ENCODE assay signal across 8 cellular contexts in the genomic region with DNA sequence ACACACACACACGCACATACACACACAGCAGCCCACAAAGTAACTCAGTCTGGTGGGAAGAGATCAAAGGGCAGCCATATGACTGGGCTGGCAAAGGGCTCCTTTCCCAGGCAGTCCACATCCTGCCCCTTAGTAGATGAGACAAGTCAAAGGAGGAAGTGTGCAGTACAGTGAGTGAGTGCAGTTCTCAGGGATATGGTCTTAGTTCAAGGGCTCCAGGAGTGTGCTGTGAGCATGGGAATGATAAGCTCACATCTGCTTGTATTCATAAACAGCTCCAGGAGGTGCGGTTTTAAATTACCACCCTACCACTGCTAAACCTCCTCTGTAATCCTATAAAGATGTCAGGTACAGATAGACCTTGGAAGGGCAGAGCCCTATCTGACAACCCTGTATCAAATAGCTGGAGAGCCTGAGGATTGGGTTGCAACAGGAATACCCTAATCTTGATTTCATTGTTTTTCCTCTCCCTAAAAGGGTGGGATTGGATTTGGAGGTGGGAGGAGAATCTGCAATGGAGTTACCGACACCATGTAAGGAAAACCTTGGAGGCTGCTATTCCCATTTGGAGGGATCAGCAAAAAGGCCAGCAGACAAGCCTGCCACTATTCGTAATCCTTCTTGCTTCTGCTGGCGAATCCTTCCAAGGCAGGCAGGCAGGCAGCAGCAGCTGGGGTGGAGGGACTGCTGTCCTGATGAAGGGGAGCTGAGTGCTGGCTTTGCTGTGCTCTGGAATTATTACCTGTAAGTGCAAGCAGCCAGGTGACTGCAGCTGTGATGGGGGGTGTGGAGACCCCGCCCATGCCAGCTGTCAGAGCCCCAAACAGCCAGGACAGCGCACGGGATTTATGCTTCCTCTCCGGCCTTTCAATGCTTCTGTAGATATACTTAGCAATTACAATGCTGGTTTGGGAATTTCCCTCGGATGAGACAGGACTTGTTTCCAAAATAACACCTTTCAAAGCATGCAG.
DNase-seq lines count a peak whose midpoint lies in the region; ATAC-seq and TF ChIP-seq lines count a peak whose summit lies in the region.

No MANE protein-coding gene starts in this region.

- H3K14ac ChIP-seq in neuronal stem cell (ENCODE audit: low read length) = no peak overlapping the region

- ATAC-seq in HG03457 (IDR thresholded peaks at IDR 0.05; ENCODE audit: unreplicated experiment) = no peak

- no peak for TF ChIP-seq CTCF in fibroblast of the aortic adventitia (IDR thresholded peaks at IDR 0.05; ENCODE audit: insufficient read depth, low read length)
- TF ChIP-seq CTCF in sigmoid colon (IDR thresholded peaks at IDR 0.05) = no peak
- TF ChIP-seq CTCF in suprapubic skin (IDR thresholded peaks at IDR 0.05) = no peak

- no peak for TF ChIP-seq POLR2A in sigmoid colon (IDR thresholded peaks at IDR 0.05)
- no peak for TF ChIP-seq POLR2A in suprapubic skin (IDR thresholded peaks at IDR 0.05)

- H2AFZ ChIP-seq in neuronal stem cell (ENCODE audit: low read length) = no peak overlapping the region

- H3K36me3 ChIP-seq in sigmoid colon (no peaks in the 10 kb centered on the region), neuronal stem cell (replicated peaks in 1 of 2; ENCODE audit: control insufficient read depth in 2 of 2, insufficient read depth in 2 of 2, low read length in 2 of 2) (no peaks in the 10 kb centered on the region), suprapubic skin (no peaks in the 10 kb centered on the region)

- H3K4me1 ChIP-seq in sigmoid colon (peaks cover 0 to 38% (median 30%) of the 10 kb centered on the region in 4 donors), neuronal stem cell (ENCODE audit: control insufficient read depth in 2 of 2, insufficient read depth in 1 of 2, low read depth in 1 of 2, low read length in 2 of 2) (peaks cover 14 to 16% of the 10 kb centered on the region in 2 donors), suprapubic skin (peaks cover 10% of the 10 kb centered on the region)

- no peak overlapping the region for H4K8ac ChIP-seq in neuronal stem cell (ENCODE audit: low read depth, low read length)

- H3K4ac ChIP-seq in neuronal stem cell (ENCODE audit: low read length) = no peak overlapping the region

- WGBS in sigmoid colon, 2 donors = 20 to 46% methylated on average over 10 of the region's 10 CpGs
- no CpG with 5 or more reads among the region's 10 CpGs for WGBS in neuronal stem cell (ENCODE audit: extremely low coverage in 2 of 2, insufficient read length in 2 of 2, insufficient replicate concordance in 1 of 2), 2 donors
- 39% methylated on average over 10 of the region's 10 CpGs for WGBS in suprapubic skin

- no peak overlapping the region for H3K9ac ChIP-seq in neuronal stem cell (ENCODE audit: low read depth, low read length, poor library complexity)

- H2BK120ac ChIP-seq in neuronal stem cell (ENCODE audit: low read depth, low read length) = no peak overlapping the region

- H2BK15ac ChIP-seq in neuronal stem cell (ENCODE audit: low read length) = no peak overlapping the region

- H3K9me3 ChIP-seq in sigmoid colon (no peaks in the 10 kb centered on the region), neuronal stem cell (replicated peaks in 1 of 2; ENCODE audit: control insufficient read depth in 2 of 2, insufficient read depth in 1 of 2, low read depth in 1 of 2, low read length in 2 of 2) (peaks cover 0 to 2% of the 10 kb centered on the region in 2 donors), suprapubic skin (no peaks in the 10 kb centered on the region)

- no peak overlapping the region for H3K18ac ChIP-seq in neuronal stem cell (ENCODE audit: low read length)

- no peak overlapping the region for H2AK5ac ChIP-seq in neuronal stem cell (ENCODE audit: low read depth, low read length)

- peak; percentile 18 for DNase-seq in DMS79 treated with DMSO at 0.1 percent for 48 hours (lab: John Stamatoyannopoulos, UW)
- no peak for DNase-seq in DMS79 (lab: John Stamatoyannopoulos, UW)
- peak; percentile 99 for DNase-seq in NCI-H82 (lab: John Stamatoyannopoulos, UW)
- peak; percentile 61 for DNase-seq in fibroblast of the aortic adventitia (ENCODE audit: low read depth)
- no peak for DNase-seq in sigmoid colon
- no peak for DNase-seq in neuronal stem cell (ENCODE audit: low spot score)
- no peak for DNase-seq in suprapubic skin (ENCODE audit: low spot score in 2 of 2)

- no peak overlapping the region for H4K91ac ChIP-seq in neuronal stem cell (ENCODE audit: low read depth, low read length, poor library complexity)

- no peak overlapping the region for H3K23ac ChIP-seq in neuronal stem cell (ENCODE audit: low read depth, low read length, poor library complexity)

- no peaks in the 10 kb centered on the region for H3K79me1 ChIP-seq in neuronal stem cell (ENCODE audit: low read depth, low read length)

- H3K4me3 ChIP-seq in fibroblast of the aortic adventitia (ENCODE audit: low read depth, low read length) = no peak overlapping the region
- peak overlapping the region in 2 of 4 donors; percentile 22 to 35 for H3K4me3 ChIP-seq in sigmoid colon
- H3K4me3 ChIP-seq in neuronal stem cell (ENCODE audit: low read length in 2 of 2) = no peak overlapping the region
- no peak overlapping the region for H3K4me3 ChIP-seq in suprapubic skin

- TF ChIP-seq EP300 in sigmoid colon (IDR thresholded peaks at IDR 0.05) = no peak
- TF ChIP-seq EP300 in suprapubic skin (IDR thresholded peaks at IDR 0.05) = no peak

- H3K4me2 ChIP-seq in neuronal stem cell (ENCODE audit: insufficient read depth, low read length, poor library complexity, severe bottlenecking) = no peak overlapping the region

- H2BK5ac ChIP-seq in neuronal stem cell (ENCODE audit: low read length) = no peak overlapping the region

- H3K27me3 ChIP-seq in sigmoid colon (no peaks in the 10 kb centered on the region), neuronal stem cell (ENCODE audit: control insufficient read depth in 3 of 3, insufficient read depth in 3 of 3, low read depth in 1 of 3, low read length in 3 of 3) (no peaks in the 10 kb centered on the region), suprapubic skin (no peaks in the 10 kb centered on the region)

- H2BK12ac ChIP-seq in neuronal stem cell (ENCODE audit: low read length) = no peak overlapping the region

- intact Hi-C loops in sigmoid colon (cut with DNase I) = loop anchor here (5.0 kb wide), 1 partner anchor 357 kb away; no protein-coding TSS in a partner anchor

- peak overlapping the region; percentile 6 to 82 (median 73) for H3K27ac ChIP-seq in sigmoid colon
- no peak overlapping the region for H3K27ac ChIP-seq in neuronal stem cell (replicated peaks; ENCODE audit: low read length)
- H3K27ac ChIP-seq in suprapubic skin = no peak overlapping the region

Comparison
In these comparisons a context has a peak if more than half of its experiments do, and no peak if none do; other contexts are left out.
1. DNase-seq: peak in DMS79 treated with DMSO at 0.1 percent for 48 hours (single experiment), NCI-H82 (single experiment) and fibroblast of the aortic adventitia (single experiment); none in DMS79 (single experiment), sigmoid colon (single experiment), neuronal stem cell (single experiment) and suprapubic skin (0 of 2).
2. H3K27ac ChIP-seq: peak in sigmoid colon (4 of 4); none in neuronal stem cell (single experiment) and suprapubic skin (single experiment).